ENCODE assay signal across 8 cellular contexts in the genomic region with DNA sequence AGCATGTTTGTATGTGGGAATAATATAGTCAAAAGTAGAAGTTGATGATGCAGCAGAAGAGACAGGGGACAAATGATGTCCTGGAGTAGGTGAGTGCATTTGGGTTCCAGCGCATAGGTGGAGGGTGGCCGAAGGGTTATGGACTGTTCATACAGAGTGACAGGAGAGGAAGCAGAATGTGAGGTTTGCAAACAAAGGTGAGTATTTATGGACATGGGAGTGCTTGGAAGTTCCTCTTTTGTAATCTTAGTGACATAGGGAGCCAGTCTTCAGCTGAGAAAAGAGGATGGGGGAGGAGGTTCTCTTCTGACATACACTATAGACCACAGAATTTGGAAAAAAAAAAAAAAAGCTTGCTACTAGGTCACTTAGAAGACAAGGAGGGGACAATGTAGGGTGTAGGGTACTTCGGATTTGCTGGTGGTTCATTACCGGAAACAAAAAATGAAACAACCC.
A peak's percentile ranks its signal among the peaks of the same experiment; 100 is the strongest.
DNase-seq lines count a peak whose midpoint lies in the region; ATAC-seq and TF ChIP-seq lines count a peak whose summit lies in the region.

No MANE protein-coding gene starts in this region.

- H4K20me1 ChIP-seq in BLaER1 treated with 17β-estradiol and CSF1 and Interleukin-3, amounts not matched to agents 10 nM and 100 nM, result no peaks in the 10 kb centered on the region

- peak overlapping the region; percentile 38 to 68 (median 53) for H3K4me3 ChIP-seq in BLaER1 treated with 17β-estradiol and CSF1 and Interleukin-3, amounts not matched to agents 10 nM and 100 nM
- peak overlapping the region; percentile 56 to 60 for H3K4me3 ChIP-seq in duodenal mucosa (ENCODE audit: low read depth in 1 of 2, low read length in 2 of 2)
- peak overlapping the region in 7 of 8 donors; percentile 15 to 57 (median 26) for H3K4me3 ChIP-seq in spleen
- no peak overlapping the region; the same call in 1 of the 2 replicates for H3K4me3 ChIP-seq in SJCRH30

- H3K27me3 ChIP-seq in BLaER1 treated with 17β-estradiol and CSF1 and Interleukin-3, amounts not matched to agents 10 nM and 100 nM, result no peaks in the 10 kb centered on the region
- H3K27me3 ChIP-seq in duodenal mucosa (ENCODE audit: control insufficient read depth in 1 of 2, insufficient read depth in 2 of 2, low read length in 2 of 2) (no peaks in the 10 kb centered on the region), spleen (replicated peaks in 1 of 7) (no peaks in the 10 kb centered on the region), SJCRH30 (no peaks in the 10 kb centered on the region)

- H3K36me3 ChIP-seq in BLaER1 treated with 17β-estradiol and CSF1 and Interleukin-3, amounts not matched to agents 10 nM and 100 nM, result no peaks in the 10 kb centered on the region
- no peaks in the 10 kb centered on the region for H3K36me3 ChIP-seq in KOPT-K1 (ENCODE audit: insufficient read depth, low read length)
- H3K36me3 ChIP-seq in duodenal mucosa (ENCODE audit: control insufficient read depth in 1 of 2, insufficient read depth in 2 of 2, low read length in 2 of 2), result no peaks in the 10 kb centered on the region
- H3K36me3 ChIP-seq in spleen, result no peaks in the 10 kb centered on the region
- no peaks in the 10 kb centered on the region for H3K36me3 ChIP-seq in SJCRH30

- peaks cover 34 to 62% (median 51%) of the 10 kb centered on the region in 10 experiments for H3K4me1 ChIP-seq in BLaER1 treated with 17β-estradiol and CSF1 and Interleukin-3, amounts not matched to agents 10 nM and 100 nM
- peaks cover 20 to 23% of the 10 kb centered on the region in 2 donors for H3K4me1 ChIP-seq in duodenal mucosa (ENCODE audit: control insufficient read depth in 1 of 2, insufficient read depth in 2 of 2, low read length in 2 of 2)
- H3K4me1 ChIP-seq in spleen, result peaks cover 11 to 27% (median 24%) of the 10 kb centered on the region in 6 donors
- peaks cover 7% of the 10 kb centered on the region for H3K4me1 ChIP-seq in SJCRH30

- no peak for TF ChIP-seq POLR2A in spleen (IDR thresholded peaks at IDR 0.05)

- peak; percentile 71 for ATAC-seq in GM21447 (IDR thresholded peaks at IDR 0.05; ENCODE audit: unreplicated experiment)

- peaks cover 0 to 24% (median 14%) of the 10 kb centered on the region in 11 experiments; a peak in 16 of 22 replicates for H3K9me3 ChIP-seq in BLaER1 treated with 17β-estradiol and CSF1 and Interleukin-3, amounts not matched to agents 10 nM and 100 nM (replicated peaks in 1 of 11)
- H3K9me3 ChIP-seq in KOPT-K1 (ENCODE audit: insufficient read depth, low read length, poor library complexity, severe bottlenecking) (no peaks in the 10 kb centered on the region), duodenal mucosa (ENCODE audit: control insufficient read depth in 1 of 2, low read length in 2 of 2) (no peaks in the 10 kb centered on the region), spleen (peaks cover 0 to 7% (median 0%) of the 10 kb centered on the region in 8 donors), SJCRH30 (replicated peaks) (no peaks in the 10 kb centered on the region)

- 23 to 42% (median 31%) methylated on average over 4 of the region's 4 CpGs for WGBS in spleen, 5 donors

- peak overlapping the region; percentile 74 to 89 (median 79); a peak in 21 of 22 replicates for H3K27ac ChIP-seq in BLaER1 treated with 17β-estradiol and CSF1 and Interleukin-3, amounts not matched to agents 10 nM and 100 nM
- H3K27ac ChIP-seq in KOPT-K1 (ENCODE audit: low read depth, low read length, poor library complexity, severe bottlenecking) (peak overlapping the region; percentile 95), duodenal mucosa (ENCODE audit: low read depth, low read length) (peak overlapping the region; percentile 58), spleen (peak overlapping the region; percentile 14 to 87 (median 82)), SJCRH30 (no peak overlapping the region)

- H3K4me2 ChIP-seq in BLaER1 treated with 17β-estradiol and CSF1 and Interleukin-3, amounts not matched to agents 10 nM and 100 nM, result peak overlapping the region; percentile 71 to 91 (median 84)

- peak overlapping the region; percentile 66 to 78 (median 74) for H3K9ac ChIP-seq in BLaER1 treated with 17β-estradiol and CSF1 and Interleukin-3, amounts not matched to agents 10 nM and 100 nM
- peak overlapping the region; percentile 52 to 54 for H3K9ac ChIP-seq in duodenal mucosa (ENCODE audit: low read depth in 1 of 2, low read length in 2 of 2)

- intact Hi-C loops in spleen (cut with DNase I; ENCODE audit: low total_unique reads), result no loop called here

- TF ChIP-seq CTCF in spleen (IDR thresholded peaks at IDR 0.05 in 8 of 11, conservative IDR thresholded peaks at IDR 0.05 in 3 of 11), result no peak

- DNase-seq in spleen (no peak), SJCRH30 (no peak), AG08396 (ENCODE audit: low spot score) (no peak)
- no peak for DNase-seq in activated CD4-positive, alpha-beta T cell treated with anti-CD3 and anti-CD28 coated beads for 4 hours
